In genomic region chr17:17952691-17953090, GRCh38 we compare ENCODE assay signal across 28 cellular contexts. TPM values are rescaled to one million over a fixed set of nuclear protein-coding genes. Genes with fewer than 3 reads are reported as not detected.
DNase-seq lines count a peak whose midpoint lies in the region; ATAC-seq, FAIRE-seq and TF ChIP-seq lines count a peak whose summit lies in the region.
"Had no signal": no experiment of that assay in that cellular context is flagged by ENCODE, and none has a peak within 500 bp of the region (broad histone marks: within the 10 kb centered on the region; RNA-seq: fewer than 3 reads in every experiment).

No MANE protein-coding gene starts in this region.

- 83% methylated on average over 3 of the region's 3 CpGs; no CpG with 5 or more reads in 1 of the 2 experiments for WGBS in H1 (ENCODE audit: extremely low coverage in 1 of 2, insufficient coverage in 1 of 2, insufficient read length in 1 of 2, insufficient replicate concordance in 2 of 2, low coverage in 1 of 2, low lambda C conversion rate in 2 of 2, missing lambda C conversion rate in 1 of 2), 2 experiments
- WGBS in tibial nerve, 2 donors: 95 to 98% methylated on average over 3 of the region's 3 CpGs

- no peak overlapping the region for H2BK5ac ChIP-seq in H1 (ENCODE audit: low read depth, low read length)

- peak in 1 of 2 experiments; percentile 31; a peak in 1 of 4 replicates for TF ChIP-seq RAD21 in H1 (IDR thresholded peaks at IDR 0.05 in 1 of 2, conservative IDR thresholded peaks at IDR 0.05 in 1 of 2; ENCODE audit: low read depth in 2 of 2, low read length in 2 of 2)

- TF ChIP-seq POLR2A in H1 (IDR thresholded peaks at IDR 0.05; ENCODE audit: control extremely low read depth in 1 of 2, low read depth in 2 of 2, low read length in 2 of 2) (no peak), tibial nerve (IDR thresholded peaks at IDR 0.05) (no peak)

- no peak overlapping the region for H2AFZ ChIP-seq in H1 (ENCODE audit: low read length)

- no peak overlapping the region for H3K23ac ChIP-seq in H1 (ENCODE audit: insufficient read length)

- H3K4me3 Mint-ChIP-seq in osteocyte (ENCODE audit: unreplicated experiment): no peak overlapping the region
- H3K4me3 Mint-ChIP-seq: activated naive CD8-positive, alpha-beta T cell treated with anti-CD3 and anti-CD28 coated beads, Interleukin-2, amount 50 U/mL, for 24 hours; effector memory CD8-positive, alpha-beta T cell; stimulated activated effector memory CD8-positive, alpha-beta T cell treated with anti-CD3 and anti-CD28 coated beads, Interleukin-12 subunit alpha, Interleukin-12 subunit beta, amount 100 ng/mL, for 72 hours; T-cell had no signal

- no peak for ATAC-seq in HG03354 (IDR thresholded peaks at IDR 0.05; ENCODE audit: poor library complexity, severe bottlenecking, unreplicated experiment)
- ATAC-seq: activated naive CD8-positive, alpha-beta T cell treated with anti-CD3 and anti-CD28 coated beads, Interleukin-2, amount 50 U/mL, for 24 hours; effector memory CD8-positive, alpha-beta T cell; esophagus mucosa; left ventricle myocardium superior; naive thymus-derived CD4-positive, alpha-beta T cell; stimulated activated effector memory CD8-positive, alpha-beta T cell treated with anti-CD3 and anti-CD28 coated beads, Interleukin-12 subunit alpha, Interleukin-12 subunit beta, amount 100 ng/mL, for 72 hours; T-cell had no signal

- no peak overlapping the region for H3K4me3 ChIP-seq in H1 (ENCODE audit: extremely low read depth in 1 of 4, insufficient read depth in 2 of 4, low read depth in 3 of 4, low read length in 4 of 4)
- no peak overlapping the region for H3K4me3 ChIP-seq in tibial nerve
- H3K4me3 ChIP-seq: SJCRH30, upper lobe of left lung had no signal

- H2BK12ac ChIP-seq in H1 (ENCODE audit: low read depth, low read length): no peak overlapping the region

- no peak overlapping the region for H3K56ac ChIP-seq in H1 (replicated peaks; ENCODE audit: insufficient read length, low read depth, low read length)

- H2BK120ac ChIP-seq in H1 (replicated peaks; ENCODE audit: low read depth, low read length): no peak overlapping the region

- no peak overlapping the region for H2AK5ac ChIP-seq in H1 (ENCODE audit: low read depth, low read length)

- H3K36me3 ChIP-seq in H1 (ENCODE audit: control insufficient read depth in 2 of 4, insufficient read depth in 4 of 4, low read length in 3 of 4): no peaks in the 10 kb centered on the region
- H3K36me3 ChIP-seq in tibial nerve: peaks cover 0 to 8% (median 0%) of the 10 kb centered on the region in 3 donors
- H3K36me3 ChIP-seq: SJCRH30 had no signal

- no peak overlapping the region for H3K4me2 ChIP-seq in H1 (ENCODE audit: insufficient read depth in 1 of 2, low read depth in 2 of 2, low read length in 2 of 2)

- POLR2A ChIA-PET in H1 (lab: Charles Lee; ENCODE audit: partially characterized antibody): no interaction called here

- no peak overlapping the region for H2BK15ac ChIP-seq in H1 (ENCODE audit: low read length)

- H3K36me3 Mint-ChIP-seq in osteocyte (ENCODE audit: unreplicated experiment): peaks cover 12% of the 10 kb centered on the region

- H3K23me2 ChIP-seq in H1 (ENCODE audit: low read depth, low read length): no peaks in the 10 kb centered on the region

- H3K79me1 ChIP-seq in H1 (ENCODE audit: low read depth, low read length): no peaks in the 10 kb centered on the region

- no peaks in the 10 kb centered on the region for H3K27me3 ChIP-seq in H1 (replicated peaks in 1 of 4; ENCODE audit: control insufficient read depth in 3 of 4, extremely low read depth in 1 of 4, insufficient read depth in 3 of 4, low read length in 3 of 4)
- H3K27me3 ChIP-seq in tibial nerve: no peaks in the 10 kb centered on the region
- H3K27me3 ChIP-seq: SJCRH30, upper lobe of left lung had no signal

- no peaks in the 10 kb centered on the region for H3K9me3 ChIP-seq in H1 (ENCODE audit: insufficient read depth in 2 of 2, low read depth in 1 of 2, low read length in 1 of 2)
- H3K9me3 ChIP-seq in tibial nerve: no peaks in the 10 kb centered on the region
- H3K9me3 ChIP-seq: SJCRH30, upper lobe of left lung had no signal

- H3K27me3 Mint-ChIP-seq in osteocyte (ENCODE audit: unreplicated experiment): no peaks in the 10 kb centered on the region
- H3K27me3 Mint-ChIP-seq: activated naive CD8-positive, alpha-beta T cell treated with anti-CD3 and anti-CD28 coated beads, Interleukin-2, amount 50 U/mL, for 24 hours; effector memory CD8-positive, alpha-beta T cell; naive thymus-derived CD4-positive, alpha-beta T cell; T-cell had no signal

- no peak overlapping the region for H4K8ac ChIP-seq in H1 (ENCODE audit: extremely low read depth, insufficient read depth, low read length)

- CTCF ChIA-PET in H1 (lab: Charles Lee; ENCODE audit: partially characterized antibody): interaction anchor here (0.7 to 2.1 kb wide), 9 partner anchors 13 to 169 kb away, joined by 3 to 4 read pairs (median 4); no protein-coding TSS in a partner anchor

- H3K9me3 Mint-ChIP-seq in osteocyte (ENCODE audit: unreplicated experiment): no peaks in the 10 kb centered on the region
- H3K9me3 Mint-ChIP-seq: effector memory CD8-positive, alpha-beta T cell; stimulated activated effector memory CD8-positive, alpha-beta T cell treated with anti-CD3 and anti-CD28 coated beads, Interleukin-12 subunit alpha, Interleukin-12 subunit beta, amount 100 ng/mL, for 72 hours; T-cell had no signal

- H3K4me1 Mint-ChIP-seq in osteocyte (ENCODE audit: unreplicated experiment): peaks cover 38% of the 10 kb centered on the region

- no peak overlapping the region for H4K91ac ChIP-seq in H1 (replicated peaks; ENCODE audit: insufficient read length, low read length)

- H3K18ac ChIP-seq in H1 (ENCODE audit: extremely low read depth, low read length): no peak overlapping the region

- H4K5ac ChIP-seq in H1 (ENCODE audit: insufficient read length, low read depth, low read length): no peak overlapping the region

- no peak overlapping the region for H2BK20ac ChIP-seq in H1 (ENCODE audit: low read length)

- no peaks in the 10 kb centered on the region for H4K20me1 ChIP-seq in H1 (replicated peaks in 1 of 2; ENCODE audit: control insufficient read depth in 1 of 2, insufficient read depth in 2 of 2, low read length in 2 of 2)

- FAIRE-seq in HTR-8/SVneo (lab: Jason Lieb, UNC): peak; percentile 57
- no peak for FAIRE-seq in H1 (lab: Jason Lieb, UNC)
- FAIRE-seq: keratinocyte had no signal

- H3K27ac ChIP-seq in H1 (ENCODE audit: low read depth, low read length): no peak overlapping the region
- peak overlapping the region in 1 of 4 donors; percentile 52 for H3K27ac ChIP-seq in tibial nerve
- H3K27ac ChIP-seq: C4-2B, HL-60, SJCRH30, upper lobe of left lung had no signal

- H3K27ac Mint-ChIP-seq in osteocyte (ENCODE audit: unreplicated experiment): peak overlapping the region; percentile 86
- H3K27ac Mint-ChIP-seq: activated naive CD8-positive, alpha-beta T cell treated with anti-CD3 and anti-CD28 coated beads, Interleukin-2, amount 50 U/mL, for 24 hours; stimulated activated effector memory CD8-positive, alpha-beta T cell treated with anti-CD3 and anti-CD28 coated beads, Interleukin-12 subunit alpha, Interleukin-12 subunit beta, amount 100 ng/mL, for 72 hours; T-cell had no signal

- no peak overlapping the region for H3K14ac ChIP-seq in H1 (ENCODE audit: insufficient read length)

- TF ChIP-seq CTCF in GM12873 (IDR thresholded peaks at IDR 0.05; ENCODE audit: insufficient read depth, low read depth, low read length, missing control alignments) (peak; percentile 28), H1 (IDR thresholded peaks at IDR 0.05; ENCODE audit: control extremely low read depth in 1 of 3, insufficient read depth in 1 of 3, low read depth in 1 of 3, low read length in 3 of 3) (peak; percentile 11 to 58 (median 58); a peak in 3 of 4 replicates), osteocyte (IDR thresholded peaks at IDR 0.05) (no peak), tibial nerve (IDR thresholded peaks at IDR 0.05) (no peak)

- no peaks in the 10 kb centered on the region for H3K79me2 ChIP-seq in H1 (ENCODE audit: control insufficient read depth in 1 of 2, insufficient read depth in 2 of 2, low read length in 2 of 2)

- no peak overlapping the region for H3K4ac ChIP-seq in H1 (replicated peaks; ENCODE audit: insufficient read length, low read depth, low read length)

- no peak overlapping the region for H3K9ac ChIP-seq in H1 (replicated peaks in 1 of 4; ENCODE audit: extremely low read depth in 1 of 4, low read depth in 3 of 4, low read length in 3 of 4)

- no peak for TF ChIP-seq EP300 in H1 (IDR thresholded peaks at IDR 0.05; ENCODE audit: borderline replicate concordance in 1 of 2, low read depth in 2 of 2, low read length in 2 of 2)
- no peak for TF ChIP-seq EP300 in tibial nerve (IDR thresholded peaks at IDR 0.05)

- peaks cover 0 to 8% (median under 1%) of the 10 kb centered on the region in 4 experiments; a peak in 1 of 7 replicates for H3K4me1 ChIP-seq in H1 (replicated peaks in 1 of 4; ENCODE audit: control insufficient read depth in 3 of 4, insufficient read depth in 4 of 4, low read length in 3 of 4)
- H3K4me1 ChIP-seq in tibial nerve: peaks cover 0 to 70% (median 15%) of the 10 kb centered on the region in 4 donors

- no peak for DNase-seq in HTR-8/SVneo (ENCODE audit: insufficient read length, low spot score)
- no peak for DNase-seq in H1 (ENCODE audit: low read depth in 1 of 2, low spot score in 2 of 2)
- DNase-seq in osteocyte (ENCODE audit: extremely low spot score, unreplicated experiment): no peak
- DNase-seq in activated CD4-positive, alpha-beta T cell treated with anti-CD3 and anti-CD28 coated beads, Interleukin-2, amount 50 U/mL, for 1 hour: no peak
- DNase-seq in tibial nerve (ENCODE audit: low spot score in 2 of 2): no peak
- DNase-seq: activated CD4-positive, alpha-beta T cell treated with anti-CD3 and anti-CD28 coated beads, Interleukin-2, amount 50 U/mL, for 4 hours; activated gamma-delta T cell treated with Interleukin-2 at 50 U/mL for 16 hours; activated naive CD8-positive, alpha-beta T cell treated with anti-CD3 and anti-CD28 coated beads, Interleukin-2, amount 50 U/mL, for 24 hours; activated T-cell treated with anti-CD3 and anti-CD28 coated beads, Interleukin-2, amount 50 U/mL, for 48 hours; caudate nucleus; COR-L47; cortex of kidney; effector memory CD8-positive, alpha-beta T cell; left ventricle myocardium superior; naive thymus-derived CD4-positive, alpha-beta T cell; NCI-H2029; NCI-H226; nucleus accumbens; SJCRH30; T-cell; upper lobe of left lung had no signal

RNA-seq across cellular contexts. Expression of gene TOM1L2, which starts 19.5 kb away (rescaled TPM):
- 3.3 and 3.4 TPM in 2 replicates for total RNA-seq in H1 (2021; fragmentation: NEBNext Ultra II Directional; extraction: Animal tissue kit (Norgen Biotek cat#: 25700))
- 2.0 and 4.2 TPM in 2 replicates for polyA plus RNA-seq in H1 (2011; rRNA removed)
- polyA plus RNA-seq in H1 (2011; cell fraction: cytosol; rRNA removed): 2.8 TPM
- 5.6 TPM for polyA plus RNA-seq in H1 (2011; cell fraction: nucleus; rRNA removed)
- 2.4 to 3.2 TPM (median 2.7 TPM) in 4 replicates for polyA plus RNA-seq in H1 (2012, experiment 1 of 2)
- 3.4 TPM for polyA plus RNA-seq in H1 (2012, experiment 2 of 2)
- polyA plus RNA-seq in H1 (2013, experiment 1 of 2): 4.5 TPM
- polyA plus RNA-seq in H1 (2013, experiment 2 of 2): 4.3 TPM
- 3.0 and 4.6 TPM in 2 replicates for polyA minus RNA-seq in H1 (2011; rRNA and poly(A)+ RNA removed)
- 1.7 TPM for polyA minus RNA-seq in H1 (2011; cell fraction: cytosol; rRNA and poly(A)+ RNA removed)
- 5.1 TPM for polyA minus RNA-seq in H1 (2011; cell fraction: nucleus; rRNA and poly(A)+ RNA removed)
- total RNA-seq in osteocyte: 69.7 and 69.8 TPM in 2 replicates
- total RNA-seq in tibial nerve: 100 to 1,000 TPM in 1 of 4 donors, 10 to 100 TPM in 3; 83.4 to 109 (median 96.8) TPM

RNA-seq across cellular contexts. Expression of gene DRC3, which starts 20.0 kb away (rescaled TPM):
- not detected in 2 replicates for total RNA-seq in H1 (2021; fragmentation: NEBNext Ultra II Directional; extraction: Animal tissue kit (Norgen Biotek cat#: 25700))
- polyA plus RNA-seq in H1 (2011; rRNA removed): 0.22 and 0.59 TPM in 2 replicates
- polyA plus RNA-seq in H1 (2011; cell fraction: cytosol; rRNA removed): 0.21 TPM
- 0.33 TPM for polyA plus RNA-seq in H1 (2011; cell fraction: nucleus; rRNA removed)
- polyA plus RNA-seq in H1 (2012, experiment 1 of 2): 1.9 to 2.8 TPM (median 2.5 TPM) in 4 replicates
- polyA plus RNA-seq in H1 (2012, experiment 2 of 2): 0.42 TPM
- under 0.01 TPM for polyA plus RNA-seq in H1 (2013, experiment 1 of 2)
- 0.09 TPM for polyA plus RNA-seq in H1 (2013, experiment 2 of 2)
- polyA minus RNA-seq in H1 (2011; rRNA and poly(A)+ RNA removed): 0.10 and 0.73 TPM in 2 replicates
- polyA minus RNA-seq in H1 (2011; cell fraction: cytosol; rRNA and poly(A)+ RNA removed): not detected
- 0.20 TPM for polyA minus RNA-seq in H1 (2011; cell fraction: nucleus; rRNA and poly(A)+ RNA removed)
- total RNA-seq in osteocyte: 2.1 and 2.9 TPM in 2 replicates
- total RNA-seq in tibial nerve: 1 to 10 TPM; 4.3 to 8.6 (median 6.0) TPM

Comparison
In these comparisons a context has a peak if more than half of its experiments do, and no peak if none do; other contexts are left out.
1. CTCF ChIP-seq: peak in GM12873 (single experiment) and H1 (3 of 3); none in osteocyte (single experiment) and tibial nerve (0 of 5).
2. RNA of gene TOM1L2, which starts 19.5 kb away (total RNA-seq): 83.4 to 109 TPM in tibial nerve and 69.7 to 69.8 TPM in osteocyte; 3.3 to 3.4 TPM in H1; every median in the first group is over 10 times any median in the second.